ENCODE assay signal across 12 cellular contexts in genomic region chr2:170671079-170671478, GRCh38. TPM values are rescaled to one million over a fixed set of nuclear protein-coding genes. Genes with fewer than 3 reads are reported as not detected.
"Had no signal": no experiment of that assay in that cellular context is flagged by ENCODE, and none has a peak within 500 bp of the region (broad histone marks: within the 10 kb centered on the region; RNA-seq: fewer than 3 reads in every experiment).

No MANE protein-coding gene starts in this region.

- ATAC-seq: GM23338, HCT116 had no signal

- H3K4me1 Mint-ChIP-seq: GM23338, H9 had no signal

- H3K27ac Mint-ChIP-seq: GM23338, H9, HFFc6 had no signal

- H3K27ac ChIP-seq: GM23248 had no signal

- H3K9ac ChIP-seq: GM23248 had no signal

- H3K9me3 ChIP-seq: HAP-1 had no signal

- H3K4me2 ChIP-seq: GM23338 had no signal

- DNase-seq: GM23248, GOT3, H7, H9, HCEC 1CT, HFFc6 had no signal

- FAIRE-seq: H1, H54 had no signal

- H3K4me3 Mint-ChIP-seq: GM23338, H9, HFFc6 had no signal

- H3K4me1 ChIP-seq: HAP-1 had no signal

- H3K4me3 ChIP-seq: GM23248, GM23338, HAP-1 had no signal

- H2AFZ ChIP-seq: GM23248, GM23338 had no signal

- H3K9me3 Mint-ChIP-seq: GM23338, H9 had no signal

- H3K36me3 ChIP-seq: HAP-1 had no signal

RNA-seq across cellular contexts. Expression of gene SP5, which starts 44.1 kb away (rescaled TPM):
- total RNA-seq: GM23248, H1, H4, HFFc6 had no signal
- polyA plus RNA-seq: GM23248 had no signal
